In genomic region chr1:205227584-205228006, GRCh38 we compare ENCODE assay signal across 8 cellular contexts. TPM values are rescaled to one million over a fixed set of nuclear protein-coding genes. Genes with fewer than 3 reads are reported as not detected.
DNase-seq lines count a peak whose midpoint lies in the region; ATAC-seq and TF ChIP-seq lines count a peak whose summit lies in the region.

TSS of gene TMCC2 (plus strand) at chr1:205227946. CDS start at chr1:205228565, 619 bp downstream.

- peaks cover 19 to 40% (median 35%) of the 10 kb centered on the region in 4 donors for H3K4me1 ChIP-seq in esophagus muscularis mucosa
- peaks cover 25% of the 10 kb centered on the region for H3K4me1 ChIP-seq in mucosa of stomach (ENCODE audit: control insufficient read depth, insufficient read depth, low read length)

- H3K36me3 ChIP-seq in esophagus muscularis mucosa (no peaks in the 10 kb centered on the region), mucosa of stomach (ENCODE audit: control insufficient read depth, insufficient read depth, low read length) (no peaks in the 10 kb centered on the region)

- TF ChIP-seq EP300 in esophagus muscularis mucosa (IDR thresholded peaks at IDR 0.05) = no peak

- H3K9me3 ChIP-seq in esophagus muscularis mucosa = no peaks in the 10 kb centered on the region
- H3K9me3 ChIP-seq in mucosa of stomach (ENCODE audit: control insufficient read depth, low read length) = no peaks in the 10 kb centered on the region

- DNase-seq in AG09309 (ENCODE audit: low read depth) (no peak), Kasumi-1 (lab: John Stamatoyannopoulos, UW) (peak; percentile 76 to 83), RKO (ENCODE audit: low spot score) (peak; percentile 87), esophagus muscularis mucosa (ENCODE audit: extremely low spot score) (peak; percentile 92)
- peak; percentile 87 to 88 for DNase-seq in activated T-cell treated with anti-CD3 and anti-CD28 coated beads, Interleukin-2, amount 50 U/mL, for 72 hours
- peak; percentile 45 to 72 for DNase-seq in stimulated activated CD8-positive, alpha-beta memory T cell treated with anti-CD3 and anti-CD28 coated beads, Interleukin-4, amount 100 ng/mL, for 4 hours (ENCODE audit: low read depth in 2 of 2, low spot score in 1 of 2)

- ATAC-seq in GM19452 (IDR thresholded peaks at IDR 0.05; ENCODE audit: unreplicated experiment) = peak; percentile 61
- peak; percentile 85 for ATAC-seq in activated T-cell treated with anti-CD3 and anti-CD28 coated beads, Interleukin-2, amount 50 U/mL, for 72 hours (replicated peaks in 1 of 2)

- intact Hi-C loops in esophagus muscularis mucosa (cut with DNase I) = loop anchor here (2.0 kb wide), 1 partner anchor 23 kb away; no protein-coding TSS in a partner anchor

- peak within 1 kb of the TSS; percentile 56 for H3K9ac ChIP-seq in mucosa of stomach (ENCODE audit: low read length)

- H3K4me1 Mint-ChIP-seq in activated T-cell treated with anti-CD3 and anti-CD28 coated beads, Interleukin-2, amount 50 U/mL, for 72 hours (ENCODE audit: low read depth) = peaks cover 53% of the 10 kb centered on the region

- peak within 1 kb of the TSS; percentile 17 to 64 (median 42) for H3K27ac ChIP-seq in esophagus muscularis mucosa (replicated peaks in 1 of 4)

- no peak for TF ChIP-seq CTCF in AG09309 (IDR thresholded peaks at IDR 0.05; ENCODE audit: control insufficient read depth, insufficient read depth, low read depth, low read length, missing control alignments)
- TF ChIP-seq CTCF in esophagus muscularis mucosa (IDR thresholded peaks at IDR 0.05) = no peak

- H3K27me3 ChIP-seq in esophagus muscularis mucosa = no peaks in the 10 kb centered on the region
- peaks cover 23% of the 10 kb centered on the region for H3K27me3 ChIP-seq in mucosa of stomach (ENCODE audit: control insufficient read depth, insufficient read depth, low read length)

- TF ChIP-seq POLR2A in esophagus muscularis mucosa (IDR thresholded peaks at IDR 0.05; ENCODE audit: low read depth) = no peak

- peak within 1 kb of the TSS; percentile 87 for H3K4me3 ChIP-seq in AG09309 (ENCODE audit: control insufficient read depth, low read depth, low read length)
- H3K4me3 ChIP-seq in esophagus muscularis mucosa = peak within 1 kb of the TSS; percentile 60 to 81 (median 65)
- H3K4me3 ChIP-seq in mucosa of stomach (ENCODE audit: low read length) = peak within 1 kb of the TSS; percentile 31

- H3K9me3 Mint-ChIP-seq in activated T-cell treated with anti-CD3 and anti-CD28 coated beads, Interleukin-2, amount 50 U/mL, for 72 hours = no peaks in the 10 kb centered on the region

- WGBS in esophagus muscularis mucosa = no CpG with 5 or more reads among the region's 43 CpGs

- H3K27me3 Mint-ChIP-seq in activated T-cell treated with anti-CD3 and anti-CD28 coated beads, Interleukin-2, amount 50 U/mL, for 72 hours (ENCODE audit: low read depth) = peaks cover 23% of the 10 kb centered on the region

- H3K4me3 Mint-ChIP-seq in activated T-cell treated with anti-CD3 and anti-CD28 coated beads, Interleukin-2, amount 50 U/mL, for 72 hours = peak within 1 kb of the TSS; percentile 95

- peaks cover 0 to 2% of the 10 kb centered on the region in 2 donors for H3K36me3 Mint-ChIP-seq in activated T-cell treated with anti-CD3 and anti-CD28 coated beads, Interleukin-2, amount 50 U/mL, for 72 hours (ENCODE audit: insufficient read depth in 2 of 2)

- H3K27ac Mint-ChIP-seq in activated T-cell treated with anti-CD3 and anti-CD28 coated beads, Interleukin-2, amount 50 U/mL, for 72 hours = peak within 1 kb of the TSS; percentile 19

RNA-seq across cellular contexts. Expression of gene TMCC2, which starts in this region (rescaled TPM):
- total RNA-seq in activated T-cell treated with anti-CD3 and anti-CD28 coated beads, Interleukin-2, amount 50 U/mL, for 72 hours = 1 to 10 TPM; 4.5 to 5.8 TPM
- total RNA-seq in esophagus muscularis mucosa = 1 to 10 TPM; 4.1 to 8.2 (median 5.9) TPM

Comparison
In these comparisons a context has a peak if more than half of its experiments do, and no peak if none do; other contexts are left out.
1. H3K4me3 ChIP-seq: peak in every context shown above with its lines; median percentile 87 in AG09309; 65 in esophagus muscularis mucosa; 31 in mucosa of stomach.